In the genomic region with DNA sequence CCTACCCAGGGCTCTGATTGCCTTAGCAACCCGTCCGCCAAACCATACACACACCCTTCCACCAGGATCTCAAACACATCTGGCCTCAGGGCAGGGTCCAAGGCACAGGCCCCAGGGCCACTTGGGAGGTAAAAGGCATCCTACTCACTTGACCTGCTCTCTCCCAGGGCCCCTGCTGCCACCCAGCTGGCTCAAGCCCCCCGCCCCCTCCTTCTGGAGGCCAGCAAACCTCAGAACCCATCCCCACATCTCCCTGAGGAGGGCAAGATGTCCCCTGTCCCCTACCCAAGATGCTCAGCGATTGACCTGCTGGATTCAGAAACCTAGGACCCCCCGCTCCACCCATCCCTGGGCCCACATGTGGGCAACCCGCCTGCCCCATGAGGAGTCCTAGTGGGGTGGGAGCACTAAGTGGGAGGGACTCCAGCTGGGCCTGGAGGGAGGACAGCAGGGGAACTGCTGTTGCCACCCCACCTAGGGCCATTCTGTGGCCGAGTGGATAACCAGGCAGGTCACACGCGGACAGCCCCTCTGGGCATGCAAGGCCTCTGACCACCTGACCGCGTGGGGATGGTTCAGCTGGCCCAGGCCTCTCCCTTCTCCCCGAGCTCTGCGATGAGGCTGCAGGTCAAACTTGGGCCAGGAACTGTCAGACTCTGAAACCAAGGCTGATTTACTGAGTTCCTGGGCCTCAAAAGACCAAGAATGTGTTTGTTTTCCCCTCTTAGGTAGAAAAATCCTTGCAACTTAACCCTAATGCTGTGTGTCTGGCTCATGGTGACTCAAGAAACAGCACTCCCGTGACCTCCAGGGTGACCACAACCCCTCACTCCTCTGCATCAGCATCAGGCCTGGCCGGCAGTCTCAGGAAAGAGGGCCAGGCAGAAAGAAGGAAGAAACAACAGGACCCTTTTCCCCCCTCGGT, we compare ENCODE assay signal across 1 cellular context.
TF ChIP-seq lines count a peak whose summit lies in the region.

No MANE protein-coding gene starts in this region.

TF ChIP-seq in K562, 482 proteins besides CTCF, POLR2A, EP300 and RAD21 (continued from another document):
- TF ChIP-seq, protein P1, sequence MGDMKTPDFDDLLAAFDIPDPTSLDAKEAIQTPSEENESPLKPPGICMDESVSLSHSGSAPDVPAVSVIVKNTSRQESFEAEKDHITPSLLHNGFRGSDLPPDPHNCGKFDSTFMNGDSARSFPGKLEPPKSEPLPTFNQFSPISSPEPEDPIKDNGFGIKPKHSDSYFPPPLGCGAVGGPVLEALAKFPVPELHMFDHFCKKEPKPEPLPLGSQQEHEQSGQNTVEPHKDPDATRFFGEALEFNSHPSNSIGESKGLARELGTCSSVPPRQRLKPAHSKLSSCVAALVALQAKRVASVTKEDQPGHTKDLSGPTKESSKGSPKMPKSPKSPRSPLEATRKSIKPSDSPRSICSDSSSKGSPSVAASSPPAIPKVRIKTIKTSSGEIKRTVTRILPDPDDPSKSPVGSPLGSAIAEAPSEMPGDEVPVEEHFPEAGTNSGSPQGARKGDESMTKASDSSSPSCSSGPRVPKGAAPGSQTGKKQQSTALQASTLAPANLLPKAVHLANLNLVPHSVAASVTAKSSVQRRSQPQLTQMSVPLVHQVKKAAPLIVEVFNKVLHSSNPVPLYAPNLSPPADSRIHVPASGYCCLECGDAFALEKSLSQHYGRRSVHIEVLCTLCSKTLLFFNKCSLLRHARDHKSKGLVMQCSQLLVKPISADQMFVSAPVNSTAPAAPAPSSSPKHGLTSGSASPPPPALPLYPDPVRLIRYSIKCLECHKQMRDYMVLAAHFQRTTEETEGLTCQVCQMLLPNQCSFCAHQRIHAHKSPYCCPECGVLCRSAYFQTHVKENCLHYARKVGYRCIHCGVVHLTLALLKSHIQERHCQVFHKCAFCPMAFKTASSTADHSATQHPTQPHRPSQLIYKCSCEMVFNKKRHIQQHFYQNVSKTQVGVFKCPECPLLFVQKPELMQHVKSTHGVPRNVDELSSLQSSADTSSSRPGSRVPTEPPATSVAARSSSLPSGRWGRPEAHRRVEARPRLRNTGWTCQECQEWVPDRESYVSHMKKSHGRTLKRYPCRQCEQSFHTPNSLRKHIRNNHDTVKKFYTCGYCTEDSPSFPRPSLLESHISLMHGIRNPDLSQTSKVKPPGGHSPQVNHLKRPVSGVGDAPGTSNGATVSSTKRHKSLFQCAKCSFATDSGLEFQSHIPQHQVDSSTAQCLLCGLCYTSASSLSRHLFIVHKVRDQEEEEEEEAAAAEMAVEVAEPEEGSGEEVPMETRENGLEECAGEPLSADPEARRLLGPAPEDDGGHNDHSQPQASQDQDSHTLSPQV (IDR thresholded peaks at IDR 0.05) = 0 out of 2 replicates have a peak, but pooled peaks have one; percentile 11
- no peak for TF ChIP-seq CBFA2T2 (conservative IDR thresholded peaks at IDR 0.05)
- TF ChIP-seq, protein P2, sequence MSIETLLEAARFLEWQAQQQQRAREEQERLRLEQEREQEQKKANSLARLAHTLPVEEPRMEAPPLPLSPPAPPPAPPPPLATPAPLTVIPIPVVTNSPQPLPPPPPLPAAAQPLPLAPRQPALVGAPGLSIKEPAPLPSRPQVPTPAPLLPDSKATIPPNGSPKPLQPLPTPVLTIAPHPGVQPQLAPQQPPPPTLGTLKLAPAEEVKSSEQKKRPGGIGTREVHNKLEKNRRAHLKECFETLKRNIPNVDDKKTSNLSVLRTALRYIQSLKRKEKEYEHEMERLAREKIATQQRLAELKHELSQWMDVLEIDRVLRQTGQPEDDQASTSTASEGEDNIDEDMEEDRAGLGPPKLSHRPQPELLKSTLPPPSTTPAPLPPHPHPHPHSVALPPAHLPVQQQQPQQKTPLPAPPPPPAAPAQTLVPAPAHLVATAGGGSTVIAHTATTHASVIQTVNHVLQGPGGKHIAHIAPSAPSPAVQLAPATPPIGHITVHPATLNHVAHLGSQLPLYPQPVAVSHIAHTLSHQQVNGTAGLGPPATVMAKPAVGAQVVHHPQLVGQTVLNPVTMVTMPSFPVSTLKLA (conservative IDR thresholded peaks at IDR 0.05) = no peak
- peak; percentile 21; the same call in 1 of the 2 replicates for TF ChIP-seq JUND (IDR thresholded peaks at IDR 0.05; ENCODE audit: borderline replicate concordance, low read depth, low read length)
- no peak for TF ChIP-seq JUND (tag; IDR thresholded peaks at IDR 0.05; ENCODE audit: borderline replicate concordance, low read depth, low read length)
- TF ChIP-seq, protein P3, sequence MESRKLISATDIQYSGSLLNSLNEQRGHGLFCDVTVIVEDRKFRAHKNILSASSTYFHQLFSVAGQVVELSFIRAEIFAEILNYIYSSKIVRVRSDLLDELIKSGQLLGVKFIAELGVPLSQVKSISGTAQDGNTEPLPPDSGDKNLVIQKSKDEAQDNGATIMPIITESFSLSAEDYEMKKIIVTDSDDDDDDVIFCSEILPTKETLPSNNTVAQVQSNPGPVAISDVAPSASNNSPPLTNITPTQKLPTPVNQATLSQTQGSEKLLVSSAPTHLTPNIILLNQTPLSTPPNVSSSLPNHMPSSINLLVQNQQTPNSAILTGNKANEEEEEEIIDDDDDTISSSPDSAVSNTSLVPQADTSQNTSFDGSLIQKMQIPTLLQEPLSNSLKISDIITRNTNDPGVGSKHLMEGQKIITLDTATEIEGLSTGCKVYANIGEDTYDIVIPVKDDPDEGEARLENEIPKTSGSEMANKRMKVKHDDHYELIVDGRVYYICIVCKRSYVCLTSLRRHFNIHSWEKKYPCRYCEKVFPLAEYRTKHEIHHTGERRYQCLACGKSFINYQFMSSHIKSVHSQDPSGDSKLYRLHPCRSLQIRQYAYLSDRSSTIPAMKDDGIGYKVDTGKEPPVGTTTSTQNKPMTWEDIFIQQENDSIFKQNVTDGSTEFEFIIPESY (CRISPR knock-in tag; IDR thresholded peaks at IDR 0.05) = 0 out of 2 replicates have a peak, but pooled peaks have one; percentile 20
- TF ChIP-seq, protein P4, sequence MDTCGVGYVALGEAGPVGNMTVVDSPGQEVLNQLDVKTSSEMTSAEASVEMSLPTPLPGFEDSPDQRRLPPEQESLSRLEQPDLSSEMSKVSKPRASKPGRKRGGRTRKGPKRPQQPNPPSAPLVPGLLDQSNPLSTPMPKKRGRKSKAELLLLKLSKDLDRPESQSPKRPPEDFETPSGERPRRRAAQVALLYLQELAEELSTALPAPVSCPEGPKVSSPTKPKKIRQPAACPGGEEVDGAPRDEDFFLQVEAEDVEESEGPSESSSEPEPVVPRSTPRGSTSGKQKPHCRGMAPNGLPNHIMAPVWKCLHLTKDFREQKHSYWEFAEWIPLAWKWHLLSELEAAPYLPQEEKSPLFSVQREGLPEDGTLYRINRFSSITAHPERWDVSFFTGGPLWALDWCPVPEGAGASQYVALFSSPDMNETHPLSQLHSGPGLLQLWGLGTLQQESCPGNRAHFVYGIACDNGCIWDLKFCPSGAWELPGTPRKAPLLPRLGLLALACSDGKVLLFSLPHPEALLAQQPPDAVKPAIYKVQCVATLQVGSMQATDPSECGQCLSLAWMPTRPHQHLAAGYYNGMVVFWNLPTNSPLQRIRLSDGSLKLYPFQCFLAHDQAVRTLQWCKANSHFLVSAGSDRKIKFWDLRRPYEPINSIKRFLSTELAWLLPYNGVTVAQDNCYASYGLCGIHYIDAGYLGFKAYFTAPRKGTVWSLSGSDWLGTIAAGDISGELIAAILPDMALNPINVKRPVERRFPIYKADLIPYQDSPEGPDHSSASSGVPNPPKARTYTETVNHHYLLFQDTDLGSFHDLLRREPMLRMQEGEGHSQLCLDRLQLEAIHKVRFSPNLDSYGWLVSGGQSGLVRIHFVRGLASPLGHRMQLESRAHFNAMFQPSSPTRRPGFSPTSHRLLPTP (IDR thresholded peaks at IDR 0.05; ENCODE audit: borderline replicate concordance, extremely low read depth, insufficient read length) = no peak
- 0 out of 4 replicates have a peak, but pooled peaks of 1 of the 2 experiments have one; percentile 12 for TF ChIP-seq KDM1A (IDR thresholded peaks at IDR 0.05)
- peak; percentile 46; the same call in 1 of the 2 replicates for TF ChIP-seq RBFOX2 (IDR thresholded peaks at IDR 0.05; ENCODE audit: low read depth, low read length)
- no peak for TF ChIP-seq GTF2A2 (tag; IDR thresholded peaks at IDR 0.05)
- TF ChIP-seq BHLHE40 (IDR thresholded peaks at IDR 0.05; ENCODE audit: low read length) = peak; percentile 59; the same call in 1 of the 2 replicates
- no peak for TF ChIP-seq ZC3H4 (CRISPR knock-in tag; IDR thresholded peaks at IDR 0.05; ENCODE audit: borderline replicate concordance)
- TF ChIP-seq, protein P5, sequence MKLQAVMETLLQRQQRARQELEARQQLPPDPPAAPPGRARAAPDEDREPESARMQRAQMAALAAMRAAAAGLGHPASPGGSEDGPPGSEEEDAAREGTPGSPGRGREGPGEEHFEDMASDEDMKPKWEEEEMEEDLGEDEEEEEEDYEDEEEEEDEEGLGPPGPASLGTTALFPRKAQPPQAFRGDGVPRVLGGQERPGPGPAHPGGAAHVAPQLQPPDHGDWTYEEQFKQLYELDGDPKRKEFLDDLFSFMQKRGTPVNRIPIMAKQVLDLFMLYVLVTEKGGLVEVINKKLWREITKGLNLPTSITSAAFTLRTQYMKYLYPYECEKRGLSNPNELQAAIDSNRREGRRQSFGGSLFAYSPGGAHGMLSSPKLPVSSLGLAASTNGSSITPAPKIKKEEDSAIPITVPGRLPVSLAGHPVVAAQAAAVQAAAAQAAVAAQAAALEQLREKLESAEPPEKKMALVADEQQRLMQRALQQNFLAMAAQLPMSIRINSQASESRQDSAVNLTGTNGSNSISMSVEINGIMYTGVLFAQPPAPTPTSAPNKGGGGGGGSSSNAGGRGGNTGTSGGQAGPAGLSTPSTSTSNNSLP (IDR thresholded peaks at IDR 0.05; ENCODE audit: borderline replicate concordance, low read depth, low read length) = no peak
- TF ChIP-seq EGR1 (conservative IDR thresholded peaks at IDR 0.05) = 0 out of 2 replicates have a peak, but pooled peaks have one; percentile 6
- TF ChIP-seq ZNF146 (CRISPR knock-in tag; IDR thresholded peaks at IDR 0.05; ENCODE audit: unreplicated experiment) = no peak
- 0 out of 2 replicates have a peak, but pooled peaks have one; percentile 6 for TF ChIP-seq POLR2AphosphoS5 (IDR thresholded peaks at IDR 0.05; ENCODE audit: control insufficient read depth, insufficient read depth, low read depth, low read length)
- TF ChIP-seq ZNF764 (CRISPR knock-in tag; IDR thresholded peaks at IDR 0.05; ENCODE audit: low read depth) = no peak
- TF ChIP-seq ZBTB7A (IDR thresholded peaks at IDR 0.05; ENCODE audit: borderline replicate concordance, control insufficient read depth, low read depth, low read length) = no peak
- TF ChIP-seq MEIS2 (IDR thresholded peaks at IDR 0.05; ENCODE audit: partially characterized antibody) = peak; percentile 47
